21 cellular contexts compared by ENCODE assay signal in genomic region chr16:83004868-83005652, GRCh38.
DNase-seq lines count a peak whose midpoint lies in the region; ATAC-seq, FAIRE-seq and TF ChIP-seq lines count a peak whose summit lies in the region.
"Had no signal": no experiment of that assay in that cellular context is flagged by ENCODE, and none has a peak within 500 bp of the region (broad histone marks: within the 10 kb centered on the region; RNA-seq: fewer than 3 reads in every experiment).

No MANE protein-coding gene starts in this region.

- no peaks in the 10 kb centered on the region for H3K9me3 ChIP-seq in Karpas-422 (ENCODE audit: low read length)
- 0 out of 2 replicates have a peak, but pooled peaks cover 2% of the 10 kb centered on the region for H3K9me3 ChIP-seq in K562 (replicated peaks; ENCODE audit: control insufficient read depth, insufficient read depth, low read depth, low read length)
- H3K9me3 ChIP-seq in smooth muscle cell (replicated peaks; ENCODE audit: low read depth) = no peaks in the 10 kb centered on the region
- H3K9me3 ChIP-seq: Caco-2, Peyer's patch had no signal

- H3K27me3 ChIP-seq in Karpas-422 (ENCODE audit: low read length) = no peaks in the 10 kb centered on the region
- no peaks in the 10 kb centered on the region for H3K27me3 ChIP-seq in K562 (ENCODE audit: control insufficient read depth in 2 of 2, insufficient read depth in 2 of 2, low read length in 2 of 2)
- H3K27me3 ChIP-seq in smooth muscle cell (ENCODE audit: low read depth) = no peaks in the 10 kb centered on the region
- H3K27me3 ChIP-seq: BLaER1, Peyer's patch had no signal

- DNase-seq in Karpas-422 = peak; percentile 61
- no peak for DNase-seq in K562 (ENCODE audit: extremely low read depth in 1 of 4, low spot score in 3 of 4)
- DNase-seq in iPS-NIHi11 (ENCODE audit: low spot score) = peak; percentile 10
- DNase-seq in smooth muscle cell (lab: John Stamatoyannopoulos, UW; ENCODE audit: unreplicated experiment) = no peak
- DNase-seq in activated naive CD4-positive, alpha-beta T cell treated with Interleukin-2 at 50 U/mL for 16 hours = no peak
- no peak for DNase-seq in SW 1271 (lab: John Stamatoyannopoulos, UW)
- DNase-seq: Caco-2; CD4-positive, alpha-beta T cell; DMS 273 treated with DMSO at 0.1 percent for 48 hours; NCI-H1417; NCI-H1694 treated with DMSO at 0.1 percent for 48 hours; NCI-H2081 treated with DMSO at 0.1 percent for 48 hours; NCI-H2171 treated with DMSO at 0.1 percent for 48 hours; NCI-H446; NCI-H526; Peyer's patch had no signal

- no peak overlapping the region for H3K4me2 ChIP-seq in Karpas-422 (ENCODE audit: low read depth, low read length, poor library complexity, severe bottlenecking)
- H3K4me2 ChIP-seq in K562 (ENCODE audit: insufficient read depth, low read length) = no peak overlapping the region
- H3K4me2 ChIP-seq in smooth muscle cell = peak overlapping the region; percentile 64
- H3K4me2 ChIP-seq: BLaER1 had no signal

- H2AFZ ChIP-seq in Karpas-422 (ENCODE audit: low read length) = no peak overlapping the region
- no peak overlapping the region for H2AFZ ChIP-seq in K562 (ENCODE audit: low read depth, low read length)
- H2AFZ ChIP-seq in smooth muscle cell (ENCODE audit: low read depth) = no peak overlapping the region

- H3K9ac ChIP-seq in Karpas-422 (ENCODE audit: low read length) = no peak overlapping the region
- no peak overlapping the region for H3K9ac ChIP-seq in K562 (ENCODE audit: insufficient read depth in 1 of 2, low read depth in 2 of 2, low read length in 2 of 2)
- no peak overlapping the region for H3K9ac ChIP-seq in smooth muscle cell (ENCODE audit: low read depth)
- H3K9ac ChIP-seq: BLaER1 had no signal

- CTCF ChIA-PET in K562 (lab: Yijun Ruan, JAX; ENCODE audit: low intra/inter-chr PET ratio) = no interaction called here

- H3K9me2 ChIP-seq in Karpas-422 (replicated peaks; ENCODE audit: insufficient read depth, low read length) = no peaks in the 10 kb centered on the region

- TF ChIP-seq RAD21 in K562 (CRISPR knock-in tag; conservative IDR thresholded peaks at IDR 0.05 in 1 of 2, IDR thresholded peaks at IDR 0.05 in 1 of 2) = no peak

- no peaks in the 10 kb centered on the region for H3K36me3 ChIP-seq in Karpas-422 (ENCODE audit: insufficient read depth, low read length)
- no peaks in the 10 kb centered on the region for H3K36me3 ChIP-seq in K562 (ENCODE audit: control insufficient read depth, insufficient read depth, low read length)
- H3K36me3 ChIP-seq in smooth muscle cell (ENCODE audit: low read depth) = no peaks in the 10 kb centered on the region
- H3K36me3 ChIP-seq: BLaER1, Peyer's patch had no signal

- 0% methylated on average over 4 of the region's 4 CpGs for WGBS in K562 (ENCODE audit: insufficient coverage, low coverage, missing lambda C conversion rate)
- 78% methylated on average over 4 of the region's 4 CpGs for WGBS in smooth muscle cell (ENCODE audit: low lambda C conversion rate)

- TF ChIP-seq POLR2A in K562 (conservative IDR thresholded peaks at IDR 0.05) = no peak

- no peak for ATAC-seq in K562
- ATAC-seq in HG03571 (IDR thresholded peaks at IDR 0.05; ENCODE audit: unreplicated experiment) = no peak
- ATAC-seq: HCT116 had no signal

- intact Hi-C loops in K562 (cut with micrococcal nuclease) = no loop called here

- peaks cover 53% of the 10 kb centered on the region for H3K4me1 ChIP-seq in Karpas-422 (ENCODE audit: low read length)
- H3K4me1 ChIP-seq in K562 (replicated peaks in 1 of 2; ENCODE audit: control insufficient read depth in 2 of 2, insufficient read depth in 2 of 2, low read length in 2 of 2) = no peaks in the 10 kb centered on the region
- no peaks in the 10 kb centered on the region for H3K4me1 ChIP-seq in smooth muscle cell (ENCODE audit: low read depth)
- H3K4me1 ChIP-seq: BLaER1, Caco-2, Peyer's patch had no signal

- H4K20me1 ChIP-seq in Karpas-422 (ENCODE audit: insufficient read depth, low read depth, low read length) (no peaks in the 10 kb centered on the region), K562 (replicated peaks; ENCODE audit: control insufficient read depth, insufficient read depth, low read length) (no peaks in the 10 kb centered on the region), smooth muscle cell (ENCODE audit: low read depth) (no peaks in the 10 kb centered on the region)
- H4K20me1 ChIP-seq: BLaER1 had no signal

- H3K4me3 ChIP-seq in Karpas-422 (ENCODE audit: low read length) (no peak overlapping the region), K562 (no peak overlapping the region), smooth muscle cell (no peak overlapping the region)
- H3K4me3 ChIP-seq: BLaER1, Peyer's patch had no signal

- in situ Hi-C loops in K562 (cut with MboI) = no loop called here

- no peak overlapping the region for H3K27ac ChIP-seq in Karpas-422 (ENCODE audit: low read length)
- H3K27ac ChIP-seq in K562 (ENCODE audit: extremely low read depth, low read depth, low read length) = no peak overlapping the region
- no peak overlapping the region for H3K27ac ChIP-seq in smooth muscle cell (ENCODE audit: low read depth)
- H3K27ac ChIP-seq: BLaER1, Peyer's patch had no signal

- no TSS peak for BruUV-seq in K562 (replicated peaks; lab: Mats Ljungman, UMichigan)

- TF ChIP-seq CTCF in K562 (IDR thresholded peaks at IDR 0.05 in 2 of 3, conservative IDR thresholded peaks at IDR 0.05 in 1 of 3; ENCODE audit: insufficient read depth in 2 of 3, low read depth in 1 of 3, low read length in 3 of 3) (no peak), smooth muscle cell (IDR thresholded peaks at IDR 0.05; ENCODE audit: borderline replicate concordance, insufficient read depth, poor library complexity, severe bottlenecking) (no peak)

- POLR2A ChIA-PET in K562 (lab: Yijun Ruan, JAX) = no interaction called here

- FAIRE-seq in K562 (lab: Jason Lieb, UNC) = no peak
- FAIRE-seq: GM12891, HTR-8/SVneo had no signal

- no peaks in the 10 kb centered on the region for H3K79me2 ChIP-seq in Karpas-422 (ENCODE audit: low read length)
- no peaks in the 10 kb centered on the region for H3K79me2 ChIP-seq in K562 (ENCODE audit: control insufficient read depth, insufficient read depth, low read length)
- no peaks in the 10 kb centered on the region for H3K79me2 ChIP-seq in smooth muscle cell (ENCODE audit: low read depth)

- no peaks in the 10 kb centered on the region for H3F3A ChIP-seq in smooth muscle cell (ENCODE audit: low read depth)

- no peaks in the 10 kb centered on the region for H3K9me1 ChIP-seq in K562 (ENCODE audit: control insufficient read depth, insufficient read depth, low read length)

- no peak for TF ChIP-seq EP300 in K562 (IDR thresholded peaks at IDR 0.05; ENCODE audit: low read length)

TF ChIP-seq in K562, 482 proteins besides CTCF, POLR2A, EP300 and RAD21:
- TF ChIP-seq NR4A1 (CRISPR knock-in tag; IDR thresholded peaks at IDR 0.05) = no peak
- TF ChIP-seq NR4A1 (tag; IDR thresholded peaks at IDR 0.05) = no peak
- TF ChIP-seq GATAD2B (IDR thresholded peaks at IDR 0.05; ENCODE audit: borderline replicate concordance) = no peak
- TF ChIP-seq ZNF232 (CRISPR knock-in tag; IDR thresholded peaks at IDR 0.05) = no peak
- TF ChIP-seq, protein P1, sequence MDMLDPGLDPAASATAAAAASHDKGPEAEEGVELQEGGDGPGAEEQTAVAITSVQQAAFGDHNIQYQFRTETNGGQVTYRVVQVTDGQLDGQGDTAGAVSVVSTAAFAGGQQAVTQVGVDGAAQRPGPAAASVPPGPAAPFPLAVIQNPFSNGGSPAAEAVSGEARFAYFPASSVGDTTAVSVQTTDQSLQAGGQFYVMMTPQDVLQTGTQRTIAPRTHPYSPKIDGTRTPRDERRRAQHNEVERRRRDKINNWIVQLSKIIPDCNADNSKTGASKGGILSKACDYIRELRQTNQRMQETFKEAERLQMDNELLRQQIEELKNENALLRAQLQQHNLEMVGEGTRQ (CRISPR knock-in tag; IDR thresholded peaks at IDR 0.05) = peak; percentile 16; the same call in 1 of the 2 replicates
- no peak for TF ChIP-seq ZNF347 (CRISPR knock-in tag; IDR thresholded peaks at IDR 0.05; ENCODE audit: low read depth)
TF ChIP-seq in K562: peak in this region for 1.

Comparison
In these comparisons a context has a peak if more than half of its experiments do, and no peak if none do; other contexts are left out.
1. DNase-seq: peak in Karpas-422 (single experiment) and iPS-NIHi11 (single experiment); none in K562 (0 of 4), smooth muscle cell (single experiment), activated naive CD4-positive, alpha-beta T cell treated with Interleukin-2 at 50 U/mL for 16 hours (single experiment) and SW 1271 (0 of 2).